Comparison of ENCODE assay signal across 1 cellular context in the genomic region with DNA sequence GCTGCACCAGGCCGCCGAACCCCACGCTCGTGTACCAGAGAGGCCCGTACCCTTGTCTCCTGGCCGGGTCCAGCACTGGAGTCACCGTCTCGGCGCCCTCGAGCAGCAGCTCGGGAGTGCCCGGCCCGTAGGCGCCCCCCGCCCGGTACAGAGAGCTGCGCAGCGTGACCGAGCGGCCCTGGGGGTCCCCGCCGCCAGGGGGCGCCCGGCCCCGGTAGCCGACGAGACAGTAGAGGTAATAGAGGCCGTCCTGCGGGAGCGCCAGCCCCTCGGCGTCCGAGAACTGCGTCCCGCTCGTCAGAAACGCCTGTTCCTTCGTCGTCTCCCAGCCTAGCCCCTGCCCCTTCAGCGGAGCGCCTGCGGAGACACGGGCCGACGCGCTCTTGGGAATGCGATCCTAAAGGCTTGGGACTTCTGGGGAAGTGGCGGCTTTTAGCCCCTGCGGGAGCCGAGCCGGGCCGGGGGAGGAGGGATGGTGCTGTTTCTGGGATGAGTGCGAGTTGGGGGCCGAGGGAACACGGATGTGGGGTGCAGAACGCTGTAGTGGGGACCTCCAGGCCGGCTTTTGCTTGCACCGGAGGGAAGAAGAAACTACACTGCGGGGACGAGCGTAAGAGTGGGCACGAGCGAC.
A peak's percentile ranks its signal among the peaks of the same experiment; 100 is the strongest.
TF ChIP-seq lines count a peak whose summit lies in the region.

No MANE protein-coding gene starts in this region.

TF ChIP-seq in K562, 482 proteins besides CTCF, POLR2A, EP300 and RAD21 (continued from another document and continues in another):
- TF ChIP-seq GTF2B (IDR thresholded peaks at IDR 0.05; ENCODE audit: extremely low read depth, insufficient read length) (no peak), ZBTB8A (IDR thresholded peaks at IDR 0.05; ENCODE audit: partially characterized antibody) (no peak), SOX6 (IDR thresholded peaks at IDR 0.05) (peak; percentile 63; the same call in 1 of the 2 replicates), RBBP5 (IDR thresholded peaks at IDR 0.05; ENCODE audit: borderline replicate concordance, insufficient read depth, low read length, poor library complexity, severe bottlenecking) (peak; percentile 76), NCOA1 (IDR thresholded peaks at IDR 0.05; ENCODE audit: low read depth) (no peak), RHOXF2B (CRISPR knock-in tag; conservative IDR thresholded peaks at IDR 0.05) (no peak), KLF6 (CRISPR knock-in tag; IDR thresholded peaks at IDR 0.05; ENCODE audit: borderline replicate concordance) (no peak), ZNF644 (tag; IDR thresholded peaks at IDR 0.05; ENCODE audit: low read depth) (no peak), NFE2 (IDR thresholded peaks at IDR 0.05; ENCODE audit: low read depth) (no peak), ELF1 (tag; IDR thresholded peaks at IDR 0.05) (no peak), RFX5 (IDR thresholded peaks at IDR 0.05; ENCODE audit: low read depth, low read length) (no peak), ARHGAP35 (IDR thresholded peaks at IDR 0.05; ENCODE audit: partially characterized antibody) (no peak), ZSCAN29 (IDR thresholded peaks at IDR 0.05) (0 out of 2 replicates have a peak, but pooled peaks have one; percentile 34), TGIF2 (CRISPR knock-in tag; IDR thresholded peaks at IDR 0.05) (no peak; the same call in 1 of the 2 replicates), ATF7 (IDR thresholded peaks at IDR 0.05) (peak; percentile 89), HNRNPH1 (optimal IDR thresholded peaks at IDR 0.05; ENCODE audit: low read depth, low read length) (no peak), FOXK2 (conservative IDR thresholded peaks at IDR 0.05 in 1 of 2, IDR thresholded peaks at IDR 0.05 in 1 of 2; ENCODE audit: low read depth in 2 of 2) (no peak; a peak in 1 of 4 replicates), RBM25 (IDR thresholded peaks at IDR 0.05; ENCODE audit: low read depth, low read length, severe bottlenecking) (no peak), HSF4 (CRISPR knock-in tag; IDR thresholded peaks at IDR 0.05; ENCODE audit: borderline replicate concordance) (no peak), GABPB1 (CRISPR knock-in tag; IDR thresholded peaks at IDR 0.05) (peak; percentile 76; the same call in 1 of the 2 replicates), BCOR (IDR thresholded peaks at IDR 0.05) (peak; percentile 71; the same call in 1 of the 2 replicates), MYC (IDR thresholded peaks at IDR 0.05; ENCODE audit: low read depth, low read length) (peak; percentile 90), MYC (CRISPR knock-in tag; IDR thresholded peaks at IDR 0.05; ENCODE audit: borderline replicate concordance, low read depth) (no peak), KDM1A (IDR thresholded peaks at IDR 0.05) (no peak), USF2 (CRISPR knock-in tag; IDR thresholded peaks at IDR 0.05) (no peak), ZNF57 (CRISPR knock-in tag; IDR thresholded peaks at IDR 0.05) (no peak), ZNF217 (CRISPR knock-in tag; IDR thresholded peaks at IDR 0.05) (no peak), ZNF239 (CRISPR knock-in tag; IDR thresholded peaks at IDR 0.05) (no peak), ZNF274 (IDR thresholded peaks at IDR 0.05; ENCODE audit: borderline replicate concordance, low read depth, low read length) (no peak), MAFG (tag; conservative IDR thresholded peaks at IDR 0.05) (no peak), ZNF586 (CRISPR knock-in tag; conservative IDR thresholded peaks at IDR 0.05) (no peak), MCM2 (IDR thresholded peaks at IDR 0.05; ENCODE audit: low read depth) (no peak), SMARCA5 (IDR thresholded peaks at IDR 0.05) (0 out of 2 replicates have a peak, but pooled peaks have one; percentile 15), RBM14 (IDR thresholded peaks at IDR 0.05; ENCODE audit: borderline replicate concordance, insufficient read depth, low read depth, low read length) (peak; percentile 96; the same call in 1 of the 2 replicates), IRF1 (CRISPR knock-in tag; IDR thresholded peaks at IDR 0.05; ENCODE audit: borderline replicate concordance) (no peak), CBX1 (IDR thresholded peaks at IDR 0.05; ENCODE audit: low read depth) (peak; percentile 94), RREB1 (CRISPR knock-in tag; IDR thresholded peaks at IDR 0.05) (no peak; the same call in 1 of the 2 replicates), MBD2 (IDR thresholded peaks at IDR 0.05; ENCODE audit: borderline replicate concordance, low read depth) (no peak; the same call in 1 of the 2 replicates), ZNF354B (CRISPR knock-in tag; IDR thresholded peaks at IDR 0.05) (no peak), POLR2AphosphoS5 (IDR thresholded peaks at IDR 0.05; ENCODE audit: control insufficient read depth, insufficient read depth, low read depth, low read length) (peak; percentile 36; the same call in 1 of the 2 replicates), ETV1 (tag; conservative IDR thresholded peaks at IDR 0.05; ENCODE audit: low read depth) (peak; percentile 31; the same call in 1 of the 2 replicates), ZNF408 (CRISPR knock-in tag; IDR thresholded peaks at IDR 0.05; ENCODE audit: low read depth) (no peak), TCF7L2 (IDR thresholded peaks at IDR 0.05; ENCODE audit: low read depth, low read length) (no peak), RBM15 (IDR thresholded peaks at IDR 0.05; ENCODE audit: insufficient read depth, low read length) (no peak), CBX5 (IDR thresholded peaks at IDR 0.05; ENCODE audit: borderline replicate concordance, low read depth) (peak; percentile 28; the same call in 1 of the 2 replicates)
- TF ChIP-seq, protein P1, sequence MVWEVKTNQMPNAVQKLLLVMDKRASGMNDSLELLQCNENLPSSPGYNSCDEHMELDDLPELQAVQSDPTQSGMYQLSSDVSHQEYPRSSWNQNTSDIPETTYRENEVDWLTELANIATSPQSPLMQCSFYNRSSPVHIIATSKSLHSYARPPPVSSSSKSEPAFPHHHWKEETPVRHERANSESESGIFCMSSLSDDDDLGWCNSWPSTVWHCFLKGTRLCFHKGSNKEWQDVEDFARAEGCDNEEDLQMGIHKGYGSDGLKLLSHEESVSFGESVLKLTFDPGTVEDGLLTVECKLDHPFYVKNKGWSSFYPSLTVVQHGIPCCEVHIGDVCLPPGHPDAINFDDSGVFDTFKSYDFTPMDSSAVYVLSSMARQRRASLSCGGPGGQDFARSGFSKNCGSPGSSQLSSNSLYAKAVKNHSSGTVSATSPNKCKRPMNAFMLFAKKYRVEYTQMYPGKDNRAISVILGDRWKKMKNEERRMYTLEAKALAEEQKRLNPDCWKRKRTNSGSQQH (CRISPR knock-in tag; IDR thresholded peaks at IDR 0.05) = no peak
- TF ChIP-seq, protein P2, sequence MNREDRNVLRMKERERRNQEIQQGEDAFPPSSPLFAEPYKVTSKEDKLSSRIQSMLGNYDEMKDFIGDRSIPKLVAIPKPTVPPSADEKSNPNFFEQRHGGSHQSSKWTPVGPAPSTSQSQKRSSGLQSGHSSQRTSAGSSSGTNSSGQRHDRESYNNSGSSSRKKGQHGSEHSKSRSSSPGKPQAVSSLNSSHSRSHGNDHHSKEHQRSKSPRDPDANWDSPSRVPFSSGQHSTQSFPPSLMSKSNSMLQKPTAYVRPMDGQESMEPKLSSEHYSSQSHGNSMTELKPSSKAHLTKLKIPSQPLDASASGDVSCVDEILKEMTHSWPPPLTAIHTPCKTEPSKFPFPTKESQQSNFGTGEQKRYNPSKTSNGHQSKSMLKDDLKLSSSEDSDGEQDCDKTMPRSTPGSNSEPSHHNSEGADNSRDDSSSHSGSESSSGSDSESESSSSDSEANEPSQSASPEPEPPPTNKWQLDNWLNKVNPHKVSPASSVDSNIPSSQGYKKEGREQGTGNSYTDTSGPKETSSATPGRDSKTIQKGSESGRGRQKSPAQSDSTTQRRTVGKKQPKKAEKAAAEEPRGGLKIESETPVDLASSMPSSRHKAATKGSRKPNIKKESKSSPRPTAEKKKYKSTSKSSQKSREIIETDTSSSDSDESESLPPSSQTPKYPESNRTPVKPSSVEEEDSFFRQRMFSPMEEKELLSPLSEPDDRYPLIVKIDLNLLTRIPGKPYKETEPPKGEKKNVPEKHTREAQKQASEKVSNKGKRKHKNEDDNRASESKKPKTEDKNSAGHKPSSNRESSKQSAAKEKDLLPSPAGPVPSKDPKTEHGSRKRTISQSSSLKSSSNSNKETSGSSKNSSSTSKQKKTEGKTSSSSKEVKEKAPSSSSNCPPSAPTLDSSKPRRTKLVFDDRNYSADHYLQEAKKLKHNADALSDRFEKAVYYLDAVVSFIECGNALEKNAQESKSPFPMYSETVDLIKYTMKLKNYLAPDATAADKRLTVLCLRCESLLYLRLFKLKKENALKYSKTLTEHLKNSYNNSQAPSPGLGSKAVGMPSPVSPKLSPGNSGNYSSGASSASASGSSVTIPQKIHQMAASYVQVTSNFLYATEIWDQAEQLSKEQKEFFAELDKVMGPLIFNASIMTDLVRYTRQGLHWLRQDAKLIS (CRISPR knock-in tag; IDR thresholded peaks at IDR 0.05) = no peak; the same call in 1 of the 2 replicates
- TF ChIP-seq, protein P3, sequence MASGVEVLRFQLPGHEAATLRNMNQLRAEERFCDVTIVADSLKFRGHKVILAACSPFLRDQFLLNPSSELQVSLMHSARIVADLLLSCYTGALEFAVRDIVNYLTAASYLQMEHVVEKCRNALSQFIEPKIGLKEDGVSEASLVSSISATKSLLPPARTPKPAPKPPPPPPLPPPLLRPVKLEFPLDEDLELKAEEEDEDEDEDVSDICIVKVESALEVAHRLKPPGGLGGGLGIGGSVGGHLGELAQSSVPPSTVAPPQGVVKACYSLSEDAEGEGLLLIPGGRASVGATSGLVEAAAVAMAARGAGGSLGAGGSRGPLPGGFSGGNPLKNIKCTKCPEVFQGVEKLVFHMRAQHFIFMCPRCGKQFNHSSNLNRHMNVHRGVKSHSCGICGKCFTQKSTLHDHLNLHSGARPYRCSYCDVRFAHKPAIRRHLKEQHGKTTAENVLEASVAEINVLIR (CRISPR knock-in tag; IDR thresholded peaks at IDR 0.05) = peak; percentile 48; the same call in 1 of the 2 replicates
- TF ChIP-seq, protein P4, sequence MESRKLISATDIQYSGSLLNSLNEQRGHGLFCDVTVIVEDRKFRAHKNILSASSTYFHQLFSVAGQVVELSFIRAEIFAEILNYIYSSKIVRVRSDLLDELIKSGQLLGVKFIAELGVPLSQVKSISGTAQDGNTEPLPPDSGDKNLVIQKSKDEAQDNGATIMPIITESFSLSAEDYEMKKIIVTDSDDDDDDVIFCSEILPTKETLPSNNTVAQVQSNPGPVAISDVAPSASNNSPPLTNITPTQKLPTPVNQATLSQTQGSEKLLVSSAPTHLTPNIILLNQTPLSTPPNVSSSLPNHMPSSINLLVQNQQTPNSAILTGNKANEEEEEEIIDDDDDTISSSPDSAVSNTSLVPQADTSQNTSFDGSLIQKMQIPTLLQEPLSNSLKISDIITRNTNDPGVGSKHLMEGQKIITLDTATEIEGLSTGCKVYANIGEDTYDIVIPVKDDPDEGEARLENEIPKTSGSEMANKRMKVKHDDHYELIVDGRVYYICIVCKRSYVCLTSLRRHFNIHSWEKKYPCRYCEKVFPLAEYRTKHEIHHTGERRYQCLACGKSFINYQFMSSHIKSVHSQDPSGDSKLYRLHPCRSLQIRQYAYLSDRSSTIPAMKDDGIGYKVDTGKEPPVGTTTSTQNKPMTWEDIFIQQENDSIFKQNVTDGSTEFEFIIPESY (CRISPR knock-in tag; IDR thresholded peaks at IDR 0.05) = peak; percentile 71; the same call in 1 of the 2 replicates
